Comparison of ENCODE assay signal across 8 cellular contexts in the genomic region with DNA sequence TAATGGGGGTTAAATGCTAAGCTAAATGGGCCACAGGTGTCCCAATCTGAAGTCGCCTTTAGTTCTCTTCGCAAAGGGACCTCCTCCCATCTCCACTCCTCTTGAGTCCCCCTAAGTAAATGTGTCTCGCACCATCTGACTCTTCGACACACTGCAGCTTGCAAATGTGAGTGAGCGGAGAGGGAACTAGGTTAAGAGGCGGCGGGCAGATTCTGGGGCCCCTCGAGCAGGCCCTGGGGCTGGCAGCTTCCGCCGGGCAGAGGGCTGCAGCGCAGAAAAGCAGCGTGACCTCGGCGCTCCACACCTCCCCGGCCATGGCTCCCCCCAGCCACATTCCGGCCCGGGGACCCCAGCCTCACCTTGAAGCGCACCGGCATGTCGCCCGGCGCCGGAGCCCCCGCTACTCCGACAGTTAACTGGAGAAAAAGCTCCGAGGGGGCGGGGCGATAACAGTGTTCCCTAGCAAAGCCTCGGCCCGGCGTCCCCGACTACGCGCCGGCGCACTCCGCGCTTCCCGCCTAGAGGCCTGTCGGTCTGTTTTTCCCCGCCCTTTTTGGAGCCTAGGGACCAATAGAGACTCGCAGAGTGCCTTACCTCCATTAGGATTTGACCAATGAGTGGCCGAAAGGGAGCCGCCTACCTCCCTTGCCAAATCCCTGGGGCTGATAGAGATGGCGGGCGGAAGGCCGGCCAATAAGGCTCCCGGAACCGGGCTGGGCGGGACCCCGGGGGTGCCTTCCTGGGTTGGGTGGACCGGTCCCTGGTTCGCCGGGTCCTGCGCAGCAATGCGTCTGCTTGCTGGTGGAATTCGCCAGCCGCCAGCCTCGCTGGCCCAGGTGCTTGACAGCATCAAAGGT.
DNase-seq lines count a peak whose midpoint lies in the region; ATAC-seq and TF ChIP-seq lines count a peak whose summit lies in the region.

A gene with protein sequence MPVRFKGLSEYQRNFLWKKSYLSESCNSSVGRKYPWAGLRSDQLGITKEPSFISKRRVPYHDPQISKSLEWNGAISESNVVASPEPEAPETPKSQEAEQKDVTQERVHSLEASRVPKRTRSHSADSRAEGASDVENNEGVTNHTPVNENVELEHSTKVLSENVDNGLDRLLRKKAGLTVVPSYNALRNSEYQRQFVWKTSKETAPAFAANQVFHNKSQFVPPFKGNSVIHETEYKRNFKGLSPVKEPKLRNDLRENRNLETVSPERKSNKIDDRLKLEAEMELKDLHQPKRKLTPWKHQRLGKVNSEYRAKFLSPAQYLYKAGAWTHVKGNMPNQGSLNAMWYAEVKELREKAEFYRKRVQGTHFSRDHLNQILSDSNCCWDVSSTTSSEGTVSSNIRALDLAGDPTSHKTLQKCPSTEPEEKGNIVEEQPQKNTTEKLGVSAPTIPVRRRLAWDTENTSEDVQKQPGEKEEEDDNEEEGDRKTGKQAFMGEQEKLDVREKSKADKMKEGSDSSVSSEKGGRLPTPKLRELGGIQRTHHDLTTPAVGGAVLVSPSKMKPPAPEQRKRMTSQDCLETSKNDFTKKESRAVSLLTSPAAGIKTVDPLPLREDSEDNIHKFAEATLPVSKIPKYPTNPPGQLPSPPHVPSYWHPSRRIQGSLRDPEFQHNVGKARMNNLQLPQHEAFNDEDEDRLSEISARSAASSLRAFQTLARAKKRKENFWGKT (minus strand): TSS at position 494 of the 857 bp plus-strand sequence. CDS start 117 bp downstream, at position 377.

- ATAC-seq in HG03439 (IDR thresholded peaks at IDR 0.05; ENCODE audit: unreplicated experiment): peak; percentile 98

- peak; percentile 86 for TF ChIP-seq POLR2A in GM19193 (IDR thresholded peaks at IDR 0.05; ENCODE audit: extremely low read depth, insufficient read depth, insufficient read length)

- TF ChIP-seq CTCF in AG10803 (conservative IDR thresholded peaks at IDR 0.05; ENCODE audit: low read length): no peak
- no peak for TF ChIP-seq CTCF in choroid plexus epithelial cell (conservative IDR thresholded peaks at IDR 0.05; ENCODE audit: low read depth, low read length)

- H3K4me3 ChIP-seq in AG10803 (ENCODE audit: low read length) (peak within 1 kb of the TSS; percentile 72), choroid plexus epithelial cell (ENCODE audit: low read depth, low read length) (peak within 1 kb of the TSS; percentile 89)

- DNase-seq in AG10803 (ENCODE audit: low read depth) (peak; percentile 97), NCI-H510A treated with DMSO at 0.1 percent for 48 hours (lab: John Stamatoyannopoulos, UW) (peak; percentile 98), choroid plexus epithelial cell (ENCODE audit: low read depth) (peak; percentile 99), kidney glomerular epithelial cell (lab: John Stamatoyannopoulos, UW) (peak; percentile 96)
- DNase-seq in activated CD4-positive, alpha-beta T cell treated with anti-CD3 and anti-CD28 coated beads for 24 hours (ENCODE audit: low read depth in 2 of 2): peak; percentile 92 to 96
- DNase-seq in stimulated activated CD4-positive, alpha-beta T cell treated with anti-CD3 and anti-CD28 coated beads, Interleukin-1b, Interleukin-23, amount 100 ng/mL, for 1 hour (ENCODE audit: low read depth in 2 of 2): peak; percentile 84 to 87

Comparison
In these comparisons a context has a peak if more than half of its experiments do, and no peak if none do; other contexts are left out.
1. Peak in every context shown above with its lines: DNase-seq, ATAC-seq and H3K4me3 ChIP-seq.